Comparison of ENCODE assay signal across 9 cellular contexts in genomic region chr4:165874799-165875371, GRCh38. TPM values are rescaled to one million over a fixed set of nuclear protein-coding genes. Genes with fewer than 3 reads are reported as not detected.
DNase-seq lines count a peak whose midpoint lies in the region; ATAC-seq and TF ChIP-seq lines count a peak whose summit lies in the region.
"Had no signal": no experiment of that assay in that cellular context is flagged by ENCODE, and none has a peak within 500 bp of the region (broad histone marks: within the 10 kb centered on the region; RNA-seq: fewer than 3 reads in every experiment).

No MANE protein-coding gene starts in this region.

- no peaks in the 10 kb centered on the region for H3K36me3 ChIP-seq in effector memory CD4-positive, alpha-beta T cell (ENCODE audit: control insufficient read depth, insufficient read depth, low read length)

- H3K4me1 ChIP-seq in effector memory CD4-positive, alpha-beta T cell (ENCODE audit: control insufficient read depth, insufficient read depth, low read length, poor library complexity, severe bottlenecking), result no peaks in the 10 kb centered on the region

- no peaks in the 10 kb centered on the region for H3K9me3 Mint-ChIP-seq in neural crest cell
- no peaks in the 10 kb centered on the region for H3K9me3 Mint-ChIP-seq in activated CD4-positive, alpha-beta T cell treated with anti-CD3 and anti-CD28 coated beads, Interleukin-2, amount 10 ng/mL, durations not matched to agents 24 days and 14 days
- peaks cover 4 to 6% of the 10 kb centered on the region in 2 donors for H3K9me3 Mint-ChIP-seq in effector memory CD8-positive, alpha-beta T cell

- ATAC-seq in HG03095 (IDR thresholded peaks at IDR 0.05; ENCODE audit: unreplicated experiment), result no peak
- no peak for ATAC-seq in effector memory CD8-positive, alpha-beta T cell (replicated peaks)

- H3K27me3 ChIP-seq in effector memory CD4-positive, alpha-beta T cell (replicated peaks; ENCODE audit: control insufficient read depth, insufficient read depth, low read length, poor library complexity, severe bottlenecking), result peaks cover 5% of the 10 kb centered on the region

- H3K4me1 Mint-ChIP-seq in neural crest cell, result peaks cover 24% of the 10 kb centered on the region
- peaks cover 3% of the 10 kb centered on the region for H3K4me1 Mint-ChIP-seq in activated CD4-positive, alpha-beta T cell treated with anti-CD3 and anti-CD28 coated beads, Interleukin-2, amount 10 ng/mL, durations not matched to agents 24 days and 14 days
- H3K4me1 Mint-ChIP-seq in effector memory CD8-positive, alpha-beta T cell (ENCODE audit: low read depth in 2 of 2), result peaks cover 0 to 1% of the 10 kb centered on the region in 2 donors

- no peak overlapping the region for H3K27ac ChIP-seq in effector memory CD4-positive, alpha-beta T cell (ENCODE audit: insufficient read depth, low read length, poor library complexity, severe bottlenecking)

- H3K4me3 ChIP-seq in fibroblast of mammary gland (ENCODE audit: control insufficient read depth, low read depth, low read length), result peak overlapping the region; percentile 48
- H3K4me3 ChIP-seq in effector memory CD4-positive, alpha-beta T cell (ENCODE audit: insufficient read depth, low read depth, low read length, poor library complexity, severe bottlenecking), result no peak overlapping the region

- DNase-seq in AG20443 (ENCODE audit: low spot score) (peak; percentile 7), NCI-H526 treated with DMSO at 0.1 percent for 48 hours (lab: John Stamatoyannopoulos, UW) (peak; percentile 8), fibroblast of mammary gland (ENCODE audit: low read depth) (peak; percentile 8), neural crest cell (ENCODE audit: low read depth, low spot score) (peak; percentile 4)
- no peak for DNase-seq in activated CD4-positive, alpha-beta T cell treated with anti-CD3 and anti-CD28 coated beads, Interleukin-2, amount 10 ng/mL, durations not matched to agents 24 days and 14 days
- no peak for DNase-seq in effector memory CD4-positive, alpha-beta T cell
- DNase-seq in effector memory CD8-positive, alpha-beta T cell, result no peak
- DNase-seq: cortex of kidney had no signal

- H3K27me3 Mint-ChIP-seq in neural crest cell (ENCODE audit: low read depth), result peaks cover 84% of the 10 kb centered on the region
- H3K27me3 Mint-ChIP-seq in activated CD4-positive, alpha-beta T cell treated with anti-CD3 and anti-CD28 coated beads, Interleukin-2, amount 10 ng/mL, durations not matched to agents 24 days and 14 days, result peaks cover 56% of the 10 kb centered on the region
- H3K27me3 Mint-ChIP-seq in effector memory CD8-positive, alpha-beta T cell, result peaks cover 25 to 43% of the 10 kb centered on the region in 2 donors

- TF ChIP-seq CTCF in fibroblast of mammary gland (conservative IDR thresholded peaks at IDR 0.05; ENCODE audit: control insufficient read depth, insufficient read depth, low read depth, low read length), result no peak
- TF ChIP-seq CTCF in neural crest cell (conservative IDR thresholded peaks at IDR 0.05), result no peak

- no peaks in the 10 kb centered on the region for H3K9me3 ChIP-seq in effector memory CD4-positive, alpha-beta T cell (ENCODE audit: control insufficient read depth, low read length)

- no peaks in the 10 kb centered on the region for H3K36me3 Mint-ChIP-seq in neural crest cell (ENCODE audit: low read depth)
- H3K36me3 Mint-ChIP-seq in activated CD4-positive, alpha-beta T cell treated with anti-CD3 and anti-CD28 coated beads, Interleukin-2, amount 10 ng/mL, durations not matched to agents 24 days and 14 days (ENCODE audit: low read depth), result no peaks in the 10 kb centered on the region
- H3K36me3 Mint-ChIP-seq in effector memory CD8-positive, alpha-beta T cell (ENCODE audit: insufficient read depth), result peaks cover 3% of the 10 kb centered on the region

- H3K4me3 Mint-ChIP-seq in neural crest cell, result peak overlapping the region; percentile 88
- H3K4me3 Mint-ChIP-seq in activated CD4-positive, alpha-beta T cell treated with anti-CD3 and anti-CD28 coated beads, Interleukin-2, amount 10 ng/mL, durations not matched to agents 24 days and 14 days, result no peak overlapping the region
- no peak overlapping the region for H3K4me3 Mint-ChIP-seq in effector memory CD8-positive, alpha-beta T cell

- intact Hi-C loops in activated CD4-positive, alpha-beta T cell treated with anti-CD3 and anti-CD28 coated beads, Interleukin-2, amount 10 ng/mL, durations not matched to agents 24 days and 14 days (cut with micrococcal nuclease), result no loop called here

- H3K27ac Mint-ChIP-seq in neural crest cell (ENCODE audit: unreplicated experiment), result no peak overlapping the region
- H3K27ac Mint-ChIP-seq in activated CD4-positive, alpha-beta T cell treated with anti-CD3 and anti-CD28 coated beads, Interleukin-2, amount 10 ng/mL, durations not matched to agents 24 days and 14 days, result no peak overlapping the region
- H3K27ac Mint-ChIP-seq in effector memory CD8-positive, alpha-beta T cell, result no peak overlapping the region

RNA-seq across cellular contexts. Expression of gene TLL1, which starts 1.8 kb away (rescaled TPM):
- 1.7 and 2.2 TPM in 2 replicates for total RNA-seq in neural crest cell
- not detected in 2 replicates for total RNA-seq in activated CD4-positive, alpha-beta T cell treated with anti-CD3 and anti-CD28 coated beads, Interleukin-2, amount 10 ng/mL, durations not matched to agents 24 days and 14 days

Comparison
In these comparisons a context has a peak if more than half of its experiments do, and no peak if none do; other contexts are left out.
1. DNase-seq: peak in AG20443 (single experiment), NCI-H526 treated with DMSO at 0.1 percent for 48 hours (single experiment), fibroblast of mammary gland (single experiment) and neural crest cell (single experiment); none in activated CD4-positive, alpha-beta T cell treated with anti-CD3 and anti-CD28 coated beads, Interleukin-2, amount 10 ng/mL, durations not matched to agents 24 days and 14 days (single experiment), effector memory CD4-positive, alpha-beta T cell (0 of 3) and effector memory CD8-positive, alpha-beta T cell (0 of 3).